In genomic region chr10:122495406-122496340, GRCh38 we compare ENCODE assay signal across 9 cellular contexts. TPM values are rescaled to one million over a fixed set of nuclear protein-coding genes. Genes with fewer than 3 reads are reported as not detected.
A peak's percentile ranks its signal among the peaks of the same experiment; 100 is the strongest.
DNase-seq lines count a peak whose midpoint lies in the region; ATAC-seq, FAIRE-seq and TF ChIP-seq lines count a peak whose summit lies in the region.
"Had no signal": no experiment of that assay in that cellular context is flagged by ENCODE, and none has a peak within 500 bp of the region (broad histone marks: within the 10 kb centered on the region; RNA-seq: fewer than 3 reads in every experiment).

No MANE protein-coding gene starts in this region.

- no peaks in the 10 kb centered on the region for H3K9me3 Mint-ChIP-seq in T-helper 2 cell treated with Interferon-gamma antibody and Interleukin-4, amounts not matched to agents 5 μg/mL and 100 μg/mL, for 36 hours

- H3K36me3 ChIP-seq in HEK293 (ENCODE audit: control insufficient read depth in 2 of 2, insufficient read depth in 1 of 2, low read length in 2 of 2) (no peaks in the 10 kb centered on the region), fibroblast of lung (ENCODE audit: control insufficient read depth, insufficient read depth, low read length) (no peaks in the 10 kb centered on the region), skeletal muscle satellite cell (ENCODE audit: insufficient read depth, low read length) (peaks cover 64% of the 10 kb centered on the region)

- H3K36me3 Mint-ChIP-seq in T-helper 2 cell treated with Interferon-gamma antibody and Interleukin-4, amounts not matched to agents 5 μg/mL and 100 μg/mL, for 36 hours (ENCODE audit: low read depth) = no peaks in the 10 kb centered on the region

- H3K4me3 Mint-ChIP-seq in T-helper 2 cell treated with Interferon-gamma antibody and Interleukin-4, amounts not matched to agents 5 μg/mL and 100 μg/mL, for 36 hours = peak overlapping the region; percentile 11

- H3K4me1 ChIP-seq in HEK293 (ENCODE audit: control insufficient read depth, insufficient read depth, low read length) (peaks cover 4% of the 10 kb centered on the region; the same call in 1 of the 2 replicates), fibroblast of lung (ENCODE audit: control insufficient read depth, extremely low read depth, insufficient read depth, low read length) (peaks cover 5% of the 10 kb centered on the region), skeletal muscle satellite cell (ENCODE audit: control insufficient read depth, insufficient read depth, low read length) (peaks cover 68% of the 10 kb centered on the region)

- ATAC-seq in HG03045 (IDR thresholded peaks at IDR 0.05; ENCODE audit: unreplicated experiment) = no peak

- H4K20me1 ChIP-seq in fibroblast of lung (ENCODE audit: control insufficient read depth, extremely low read depth, insufficient read depth, low read length) = no peaks in the 10 kb centered on the region

- no peak overlapping the region for H3K27ac Mint-ChIP-seq in T-helper 2 cell treated with Interferon-gamma antibody and Interleukin-4, amounts not matched to agents 5 μg/mL and 100 μg/mL, for 36 hours

- H3K9me3 ChIP-seq in HEK293 (ENCODE audit: control insufficient read depth, insufficient read depth, low read depth, low read length) (no peaks in the 10 kb centered on the region), fibroblast of lung (ENCODE audit: control insufficient read depth, insufficient read depth, low read depth, low read length) (no peaks in the 10 kb centered on the region), skeletal muscle satellite cell (replicated peaks; ENCODE audit: low read length) (no peaks in the 10 kb centered on the region)

- peaks cover 16% of the 10 kb centered on the region for H3K4me1 Mint-ChIP-seq in T-helper 2 cell treated with Interferon-gamma antibody and Interleukin-4, amounts not matched to agents 5 μg/mL and 100 μg/mL, for 36 hours (ENCODE audit: low read depth)

- no peak overlapping the region for H3K4me3 ChIP-seq in HEK293 (ENCODE audit: low read depth, low read length)
- H3K4me3 ChIP-seq in fibroblast of lung (replicated peaks in 1 of 4; ENCODE audit: control extremely low read depth in 1 of 4, insufficient read depth in 1 of 4, low read depth in 3 of 4, low read length in 4 of 4) = no peak overlapping the region
- peak overlapping the region; percentile 21 for H3K4me3 ChIP-seq in skeletal muscle satellite cell (ENCODE audit: low read length)

- FAIRE-seq in GM19239 (lab: Jason Lieb, UNC) = no peak

- POLR2A ChIA-PET in HEK293 (lab: Yijun Ruan, JAX) = no interaction called here

- H3K27me3 Mint-ChIP-seq in T-helper 2 cell treated with Interferon-gamma antibody and Interleukin-4, amounts not matched to agents 5 μg/mL and 100 μg/mL, for 36 hours (ENCODE audit: low read depth) = peaks cover 13% of the 10 kb centered on the region

- no peak overlapping the region for H3K9ac ChIP-seq in fibroblast of lung (ENCODE audit: insufficient read depth, low read length)
- peak overlapping the region; percentile 66 for H3K9ac ChIP-seq in skeletal muscle satellite cell (ENCODE audit: low read depth, low read length)

- CTCF ChIA-PET in HEK293 (lab: Yijun Ruan, JAX) = interaction anchor here (1.1 to 1.7 kb wide), 2 partner anchors 10 to 70 kb away, joined by 5 to 7 read pairs; no protein-coding TSS in a partner anchor

- DNase-seq in T-helper 2 cell treated with Interferon-gamma antibody and Interleukin-4, amounts not matched to agents 5 μg/mL and 100 μg/mL, for 36 hours (ENCODE audit: low spot score) = no peak
- DNase-seq in fibroblast of lung (ENCODE audit: low read depth in 2 of 2) = peak; percentile 60 to 77
- DNase-seq in GM19239 (ENCODE audit: insufficient read length, low spot score) = no peak
- DNase-seq in amniotic stem cell (lab: John Stamatoyannopoulos, UW) = no peak
- no peak for DNase-seq in NCI-H748 (lab: John Stamatoyannopoulos, UW; ENCODE audit: unreplicated experiment)

- H3K27me3 ChIP-seq in fibroblast of lung (ENCODE audit: control insufficient read depth, insufficient read depth, low read length) (no peaks in the 10 kb centered on the region), skeletal muscle satellite cell (ENCODE audit: control insufficient read depth, insufficient read depth, low read length) (no peaks in the 10 kb centered on the region)

- H2AFZ ChIP-seq in fibroblast of lung (ENCODE audit: low read length) = no peak overlapping the region

- no peak for TF ChIP-seq CTCF in HEK293 (tag by site-specific recombination; IDR thresholded peaks at IDR 0.05)
- TF ChIP-seq CTCF in fibroblast of lung (conservative IDR thresholded peaks at IDR 0.05 in 1 of 2, IDR thresholded peaks at IDR 0.05 in 1 of 2; ENCODE audit: low read depth in 1 of 2, low read length in 2 of 2) = no peak

- H3K4me2 ChIP-seq in fibroblast of lung (ENCODE audit: extremely low read depth, insufficient read depth, low read length) (no peak overlapping the region), skeletal muscle satellite cell (ENCODE audit: low read length) (peak overlapping the region; percentile 61)

- no peak overlapping the region for H3K27ac ChIP-seq in HEK293 (ENCODE audit: extremely low read depth, low read depth, low read length)
- peak overlapping the region; percentile 22 for H3K27ac ChIP-seq in fibroblast of lung (ENCODE audit: insufficient read depth, low read length)

- no peaks in the 10 kb centered on the region for H3K79me2 ChIP-seq in fibroblast of lung (ENCODE audit: control insufficient read depth, insufficient read depth, low read length)

TF ChIP-seq in HEK293, 187 proteins besides CTCF, POLR2A, EP300 and RAD21:
- TF ChIP-seq FEZF1 (tag by site-specific recombination; IDR thresholded peaks at IDR 0.05) (0 out of 2 replicates have a peak, but pooled peaks have one; percentile 16), ELK4 (IDR thresholded peaks at IDR 0.05; ENCODE audit: borderline replicate concordance, low read depth, low read length) (no peak), ZNF280C (tag by site-specific recombination; IDR thresholded peaks at IDR 0.05) (no peak), PBX3 (CRISPR knock-in tag; IDR thresholded peaks at IDR 0.05) (no peak), ZNF362 (tag by site-specific recombination; IDR thresholded peaks at IDR 0.05) (peak; percentile 78; the same call in 1 of the 2 replicates)
TF ChIP-seq in HEK293: peak in this region for 2.

RNA-seq across cellular contexts. Expression of gene HTRA1, which starts 34.3 kb away (rescaled TPM):
- 109 and 198 TPM in 2 replicates for total RNA-seq in fibroblast of lung
- 178 and 216 TPM in 2 replicates for polyA plus RNA-seq in fibroblast of lung
- polyA plus RNA-seq in fibroblast of lung (2012) = 143 and 170 TPM in 2 replicates
- 24.3 and 53.8 TPM in 2 replicates for polyA minus RNA-seq in fibroblast of lung (ENCODE audit: low replicate concordance)
- 186 and 200 TPM in 2 replicates for total RNA-seq in skeletal muscle satellite cell (2012; rRNA removed)

RNA-seq across cellular contexts. Expression of gene ARMS2, which starts 41.2 kb away (rescaled TPM):
- total RNA-seq in fibroblast of lung = not detected in 2 replicates
- not detected in 2 replicates for polyA plus RNA-seq in fibroblast of lung
- polyA plus RNA-seq in fibroblast of lung (2012) = not detected in 2 replicates
- not detected in 2 replicates for polyA minus RNA-seq in fibroblast of lung (ENCODE audit: low replicate concordance)
- not detected in 2 replicates for total RNA-seq in skeletal muscle satellite cell (2012; rRNA removed)
- total RNA-seq: left cardiac atrium had no signal

Comparison
In these comparisons a context has a peak if more than half of its experiments do, and no peak if none do; other contexts are left out.
1. DNase-seq: peak in fibroblast of lung (2 of 2); none in T-helper 2 cell treated with Interferon-gamma antibody and Interleukin-4, amounts not matched to agents 5 μg/mL and 100 μg/mL, for 36 hours (single experiment), GM19239 (single experiment), amniotic stem cell (single experiment) and NCI-H748 (single experiment).